8 cellular contexts compared by ENCODE assay signal in genomic region chr9:89179535-89179919, GRCh38. TPM values are rescaled to one million over a fixed set of nuclear protein-coding genes. Genes with fewer than 3 reads are reported as not detected.
DNase-seq lines count a peak whose midpoint lies in the region; ATAC-seq, FAIRE-seq and TF ChIP-seq lines count a peak whose summit lies in the region.

No MANE protein-coding gene starts in this region.

- CTCF ChIA-PET in RWPE1 (lab: Yijun Ruan, JAX) = interaction anchor here (1.1 kb wide), 1 partner anchor 40 kb away, joined by 3 read pairs; no protein-coding TSS in a partner anchor

- peak overlapping the region; percentile 57 for H2AFZ ChIP-seq in fibroblast of lung (ENCODE audit: low read length)

- peaks cover 10% of the 10 kb centered on the region for H3K4me1 ChIP-seq in fibroblast of lung (ENCODE audit: control insufficient read depth, extremely low read depth, insufficient read depth, low read length)
- H3K4me1 ChIP-seq in pancreas = peaks cover 5 to 21% (median 19%) of the 10 kb centered on the region in 3 donors

- intact Hi-C loops in pancreas (cut with DNase I) = no loop called here

- H3K9ac ChIP-seq in fibroblast of lung (ENCODE audit: insufficient read depth, low read length) = peak overlapping the region; percentile 58

- H3K4me3 ChIP-seq in GM06990 (replicated peaks; ENCODE audit: low read depth, low read length) (peak overlapping the region; percentile 13), fibroblast of lung (replicated peaks in 1 of 4; ENCODE audit: control extremely low read depth in 1 of 4, insufficient read depth in 1 of 4, low read depth in 3 of 4, low read length in 4 of 4) (peak overlapping the region; percentile 14 to 71 (median 56)), pancreas (peak overlapping the region; percentile 4 to 49 (median 26))

- POLR2A ChIA-PET in RWPE1 (lab: Yijun Ruan, JAX; ENCODE audit: low non-redundant PET) = no interaction called here

- peak overlapping the region; percentile 98 for H3K4me2 ChIP-seq in fibroblast of lung (ENCODE audit: extremely low read depth, insufficient read depth, low read length)

- 22 to 26% methylated on average over 6 of the region's 6 CpGs for WGBS in pancreas, 2 donors

- TF ChIP-seq CTCF in GM06990 (IDR thresholded peaks at IDR 0.05; ENCODE audit: insufficient read depth, low read length, poor library complexity, severe bottlenecking) = no peak
- TF ChIP-seq CTCF in RWPE1 (conservative IDR thresholded peaks at IDR 0.05; ENCODE audit: low read depth) = no peak
- TF ChIP-seq CTCF in fibroblast of lung (conservative IDR thresholded peaks at IDR 0.05 in 1 of 2, IDR thresholded peaks at IDR 0.05 in 1 of 2; ENCODE audit: low read depth in 1 of 2, low read length in 2 of 2) = no peak
- TF ChIP-seq CTCF in pancreas (IDR thresholded peaks at IDR 0.05) = no peak

- FAIRE-seq in pancreas (lab: Jason Lieb, UNC) = no peak

- H3K27ac ChIP-seq in RWPE1 (peak overlapping the region; percentile 75), fibroblast of lung (ENCODE audit: insufficient read depth, low read length) (peak overlapping the region; percentile 85), pancreas (peak overlapping the region; percentile 74 to 92 (median 78))

- peaks cover 13% of the 10 kb centered on the region for H3K79me2 ChIP-seq in fibroblast of lung (ENCODE audit: control insufficient read depth, insufficient read depth, low read length)

- H3K9me3 ChIP-seq in fibroblast of lung (ENCODE audit: control insufficient read depth, insufficient read depth, low read depth, low read length) (no peaks in the 10 kb centered on the region), pancreas (no peaks in the 10 kb centered on the region)

- H3K36me3 ChIP-seq in GM06990 (ENCODE audit: control insufficient read depth, insufficient read depth, low read length) = no peaks in the 10 kb centered on the region
- H3K36me3 ChIP-seq in fibroblast of lung (ENCODE audit: control insufficient read depth, insufficient read depth, low read length) = no peaks in the 10 kb centered on the region
- H3K36me3 ChIP-seq in pancreas = no peaks in the 10 kb centered on the region

- ATAC-seq in pancreas (peak; percentile 1 to 9 (median 4)), GM18870 (IDR thresholded peaks at IDR 0.05; ENCODE audit: unreplicated experiment) (no peak), GM21737 (IDR thresholded peaks at IDR 0.05; ENCODE audit: unreplicated experiment) (no peak), GM19395 (IDR thresholded peaks at IDR 0.05; ENCODE audit: unreplicated experiment) (no peak)

- no peaks in the 10 kb centered on the region for H4K20me1 ChIP-seq in fibroblast of lung (ENCODE audit: control insufficient read depth, extremely low read depth, insufficient read depth, low read length)

- DNase-seq in GM06990 (ENCODE audit: extremely low read depth, insufficient read length) (no peak), RWPE1 (ENCODE audit: low spot score) (no peak), fibroblast of lung (ENCODE audit: low read depth in 2 of 2) (peak; percentile 70 to 76), pancreas (no peak), RPMI8226 (no peak)

- H3K27me3 ChIP-seq in GM06990 (replicated peaks; ENCODE audit: control insufficient read depth, insufficient read depth, low read length) (peaks cover 2% of the 10 kb centered on the region), fibroblast of lung (ENCODE audit: control insufficient read depth, insufficient read depth, low read length) (no peaks in the 10 kb centered on the region), pancreas (no peaks in the 10 kb centered on the region)

RNA-seq across cellular contexts. Expression of gene SHC3, which starts 0.9 kb away (rescaled TPM):
- total RNA-seq in fibroblast of lung (7.7 and 16.2 TPM in 2 replicates), pancreas (1 to 10 TPM in 4 of 6 donors, under 1 TPM in 2; 0.19 to 6.3 (median 1.8) TPM)
- polyA plus RNA-seq in fibroblast of lung (1.7 and 2.5 TPM in 2 replicates), pancreas (1 to 10 TPM in 1 of 2 donors, under 1 TPM in 1; 0.92 to 3.5 TPM)
- polyA plus RNA-seq in fibroblast of lung (2012) = 2.3 and 2.7 TPM in 2 replicates
- polyA minus RNA-seq in fibroblast of lung (ENCODE audit: low replicate concordance) = 3.5 and 30.0 TPM in 2 replicates

Comparison
In these comparisons a context has a peak if more than half of its experiments do, and no peak if none do; other contexts are left out.
1. DNase-seq: peak in fibroblast of lung (2 of 2); none in GM06990 (single experiment), RWPE1 (single experiment), pancreas (0 of 6) and RPMI8226 (single experiment).
2. ATAC-seq: peak in pancreas (4 of 4); none in GM18870 (single experiment), GM21737 (single experiment) and GM19395 (single experiment).
3. Peak in every context shown above with its lines, with median percentiles within 50 percentile points of each other: H3K4me3 ChIP-seq and H3K27ac ChIP-seq.